8 cellular contexts compared by ENCODE assay signal in the genomic region with DNA sequence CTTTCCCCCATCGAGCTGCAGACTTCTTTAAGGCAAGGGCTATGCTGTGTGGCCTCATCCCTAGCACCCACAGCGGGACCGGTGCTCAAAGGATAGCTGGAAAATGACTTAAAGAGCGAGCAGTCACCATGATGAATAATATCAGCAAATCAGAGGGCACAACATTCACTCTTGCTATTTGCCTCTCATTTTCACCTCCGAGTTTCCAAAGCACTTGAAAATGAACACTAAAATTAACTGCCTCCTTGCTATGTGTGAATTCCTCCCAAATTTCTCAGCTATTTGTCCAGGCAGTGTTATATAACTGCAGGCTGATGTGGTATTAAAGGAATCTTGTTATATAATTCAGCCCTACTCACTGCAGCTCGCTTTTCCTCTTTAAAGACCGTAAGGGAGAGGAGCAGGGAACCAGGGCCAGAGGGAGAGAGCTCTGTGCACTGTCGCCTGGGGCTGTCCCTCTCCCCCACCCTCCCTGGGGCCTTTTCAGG. TPM values are rescaled to one million over a fixed set of nuclear protein-coding genes. Genes with fewer than 3 reads are reported as not detected.
DNase-seq lines count a peak whose midpoint lies in the region; ATAC-seq and TF ChIP-seq lines count a peak whose summit lies in the region.
"Had no signal": no experiment of that assay in that cellular context is flagged by ENCODE, and none has a peak within 500 bp of the region (broad histone marks: within the 10 kb centered on the region; RNA-seq: fewer than 3 reads in every experiment).

No MANE protein-coding gene starts in this region.

- peaks cover 88% of the 10 kb centered on the region for H3K27me3 Mint-ChIP-seq in central memory CD8-positive, alpha-beta T cell

- peak overlapping the region; percentile 55; the same call in 1 of the 2 replicates for H3K9ac ChIP-seq in Karpas-422 (ENCODE audit: low read length)

- H3K27me3 ChIP-seq in Karpas-422 (ENCODE audit: low read length) (peaks cover 3% of the 10 kb centered on the region; the same call in 1 of the 2 replicates), lower lobe of right lung (ENCODE audit: low read depth) (peaks cover 64% of the 10 kb centered on the region), thyroid gland (no peaks in the 10 kb centered on the region)

- no peaks in the 10 kb centered on the region for H3K79me2 ChIP-seq in Karpas-422 (ENCODE audit: low read length)

- TF ChIP-seq POLR2A in thyroid gland (IDR thresholded peaks at IDR 0.05) = no peak

- peak overlapping the region; percentile 33; the same call in 1 of the 2 replicates for H3K4me3 ChIP-seq in Karpas-422 (ENCODE audit: low read length)
- H3K4me3 ChIP-seq in lower lobe of right lung = peak overlapping the region; percentile 53
- H3K4me3 ChIP-seq in thyroid gland (replicated peaks in 1 of 3) = peak overlapping the region in 1 of 3 donors; percentile 43

- peaks cover 3% of the 10 kb centered on the region; the same call in 1 of the 2 replicates for H4K20me1 ChIP-seq in Karpas-422 (ENCODE audit: insufficient read depth, low read depth, low read length)

- H3K27ac ChIP-seq in Karpas-422 (ENCODE audit: low read length) (no peak overlapping the region), lower lobe of right lung (peak overlapping the region; percentile 73), thyroid gland (peak overlapping the region in 2 of 3 donors; percentile 17 to 89)

- WGBS in thyroid gland, 2 donors = 25 to 39% methylated on average over 8 of the region's 8 CpGs

- peaks cover 41% of the 10 kb centered on the region for H3K4me1 ChIP-seq in Karpas-422 (ENCODE audit: low read length)
- peaks cover 19% of the 10 kb centered on the region for H3K4me1 ChIP-seq in lower lobe of right lung
- H3K4me1 ChIP-seq in thyroid gland = peaks cover 14 to 31% of the 10 kb centered on the region in 2 donors

- H3K4me2 ChIP-seq in Karpas-422 (ENCODE audit: low read depth, low read length, poor library complexity, severe bottlenecking) = peak overlapping the region; percentile 56

- no peak for ATAC-seq in central memory CD8-positive, alpha-beta T cell (replicated peaks; ENCODE audit: extremely low read depth, poor library complexity, severe bottlenecking)
- peak; percentile 35 to 82 for ATAC-seq in lower lobe of right lung

- DNase-seq in Karpas-422 = no peak
- no peak for DNase-seq in central memory CD8-positive, alpha-beta T cell (ENCODE audit: low spot score in 2 of 2)
- no peak for DNase-seq in lower lobe of right lung
- DNase-seq in thyroid gland = no peak
- no peak for DNase-seq in GM19240 (ENCODE audit: insufficient read length, low spot score)
- DNase-seq in NCI-H1048 (lab: John Stamatoyannopoulos, UW) = no peak
- DNase-seq in OCI-M1 (lab: John Stamatoyannopoulos, UW) = no peak
- DNase-seq: effector CD4-positive, alpha-beta T cell had no signal

- H3K36me3 ChIP-seq in Karpas-422 (ENCODE audit: insufficient read depth, low read length) = no peaks in the 10 kb centered on the region
- H3K36me3 ChIP-seq in lower lobe of right lung = no peaks in the 10 kb centered on the region
- no peaks in the 10 kb centered on the region for H3K36me3 ChIP-seq in thyroid gland

- intact Hi-C loops in lower lobe of right lung (cut with DNase I) (no loop called here), thyroid gland (cut with DNase I) (no loop called here)

- H3K4me3 Mint-ChIP-seq in central memory CD8-positive, alpha-beta T cell = peak overlapping the region; percentile 74

- H3K4me1 Mint-ChIP-seq in central memory CD8-positive, alpha-beta T cell = peaks cover 13% of the 10 kb centered on the region

- H3K9me3 ChIP-seq in Karpas-422 (ENCODE audit: low read length) = no peaks in the 10 kb centered on the region
- H3K9me3 ChIP-seq in lower lobe of right lung = no peaks in the 10 kb centered on the region
- no peaks in the 10 kb centered on the region for H3K9me3 ChIP-seq in thyroid gland

- no peaks in the 10 kb centered on the region for H3K9me2 ChIP-seq in Karpas-422 (replicated peaks; ENCODE audit: insufficient read depth, low read length)

- H2AFZ ChIP-seq in Karpas-422 (ENCODE audit: low read length) = 0 out of 2 replicates have a peak overlapping the region, but pooled peaks have one; percentile 25

- H3K27ac Mint-ChIP-seq in central memory CD8-positive, alpha-beta T cell (ENCODE audit: low read depth) = no peak overlapping the region

- no peaks in the 10 kb centered on the region for H3K9me3 Mint-ChIP-seq in central memory CD8-positive, alpha-beta T cell

- H3K36me3 Mint-ChIP-seq in central memory CD8-positive, alpha-beta T cell (ENCODE audit: insufficient read depth) = peaks cover 5% of the 10 kb centered on the region

- TF ChIP-seq CTCF in lower lobe of right lung (IDR thresholded peaks at IDR 0.05) (no peak), thyroid gland (IDR thresholded peaks at IDR 0.05) (no peak)

RNA-seq across cellular contexts. Expression of a gene that starts 1.5 kb away (rescaled TPM):
- 0.54 TPM in 1 of 2 replicates, not detected in the other for total RNA-seq in Karpas-422 (2014; rRNA removed; shearing (Covaris generic); ENCODE audit: low replicate concordance)
- total RNA-seq in lower lobe of right lung (2.6 TPM), thyroid gland (10 to 100 TPM in 1 of 4 donors, 1 to 10 TPM in 2, under 1 TPM in 1; 0.59 to 47.2 (median 2.7) TPM)

RNA-seq across cellular contexts. Expression of a gene that starts 35.4 kb away (rescaled TPM):
- total RNA-seq in Karpas-422 (2014; rRNA removed; shearing (Covaris generic); ENCODE audit: low replicate concordance) = not detected in 2 replicates
- total RNA-seq in lower lobe of right lung = 40.8 TPM
- 10 to 100 TPM; 11.2 to 44.2 (median 23.7) TPM for total RNA-seq in thyroid gland

RNA-seq across cellular contexts. Expression of a gene that starts 43.8 kb away (rescaled TPM):
- 22.6 and 24.8 TPM in 2 replicates for total RNA-seq in Karpas-422 (2014; rRNA removed; shearing (Covaris generic); ENCODE audit: low replicate concordance)
- total RNA-seq in lower lobe of right lung (8.4 TPM), thyroid gland (under 1 TPM in 3 of 4 donors, not detected in 1; 0.27 to 0.83 (median 0.75) TPM)

Comparison
In these comparisons a context has a peak if more than half of its experiments do, and no peak if none do; other contexts are left out.
1. RNA of a gene that starts 35.4 kb away (total RNA-seq): 40.8 TPM in lower lobe of right lung (single experiment) and 11.2 to 44.2 TPM in thyroid gland; not detected in Karpas-422; every median in the first group is over 10 times any median in the second.